ENCODE assay signal across 14 cellular contexts in genomic region chr15:92017882-92018534, GRCh38.
DNase-seq lines count a peak whose midpoint lies in the region; ATAC-seq and TF ChIP-seq lines count a peak whose summit lies in the region.
"Had no signal": no experiment of that assay in that cellular context is flagged by ENCODE, and none has a peak within 500 bp of the region (broad histone marks: within the 10 kb centered on the region; RNA-seq: fewer than 3 reads in every experiment).

No MANE protein-coding gene starts in this region.

- H3K27me3 ChIP-seq in right cardiac atrium (ENCODE audit: control insufficient read depth, insufficient read depth) = no peaks in the 10 kb centered on the region
- H3K27me3 ChIP-seq: BLaER1 had no signal

- no peak overlapping the region for H3K4me3 ChIP-seq in right cardiac atrium (ENCODE audit: low read length)
- H3K4me3 ChIP-seq: BLaER1 had no signal

- peaks cover 11% of the 10 kb centered on the region for H3K4me1 Mint-ChIP-seq in glutamatergic neuron (ENCODE audit: low read depth, unreplicated experiment)
- H3K4me1 Mint-ChIP-seq: IgD-negative memory B cell had no signal

- H3K27ac ChIP-seq in right cardiac atrium (ENCODE audit: low read length) = peak overlapping the region; percentile 9
- H3K27ac ChIP-seq: BLaER1 had no signal

- no peak for TF ChIP-seq CTCF in glutamatergic neuron (IDR thresholded peaks at IDR 0.05; ENCODE audit: partially characterized antibody, unreplicated experiment)

- ATAC-seq in Right ventricle myocardium inferior = peak; percentile 30
- peak; percentile 36 to 61 for ATAC-seq in right cardiac atrium
- no peak for ATAC-seq in HG03460 (IDR thresholded peaks at IDR 0.05; ENCODE audit: unreplicated experiment)

- H3K36me3 Mint-ChIP-seq in glutamatergic neuron (ENCODE audit: unreplicated experiment) = peaks cover 13% of the 10 kb centered on the region
- H3K36me3 Mint-ChIP-seq: IgD-negative memory B cell had no signal

- peaks cover 27% of the 10 kb centered on the region for H3K4me1 ChIP-seq in right cardiac atrium (ENCODE audit: control insufficient read depth, insufficient read depth, low read length)

- no peaks in the 10 kb centered on the region for H3K9me3 ChIP-seq in right cardiac atrium (ENCODE audit: control insufficient read depth, low read length)
- H3K9me3 ChIP-seq: BLaER1 had no signal

- intact Hi-C loops in Right ventricle myocardium inferior (cut with DNase I) (loop anchor here (5.0 kb wide), 1 partner anchor 39 kb away; no protein-coding TSS in a partner anchor), cardiac septum (cut with DNase I) (no loop called here), right cardiac atrium (cut with DNase I) (no loop called here)

- no peak overlapping the region for H3K27ac Mint-ChIP-seq in glutamatergic neuron (ENCODE audit: unreplicated experiment)
- H3K27ac Mint-ChIP-seq: HFFc6, IgD-negative memory B cell had no signal

- peaks cover 9% of the 10 kb centered on the region for H3K9me3 Mint-ChIP-seq in glutamatergic neuron (ENCODE audit: unreplicated experiment)

- 67% methylated on average over 10 of the region's 10 CpGs for WGBS in right cardiac atrium

- peak overlapping the region; percentile 58 for H3K4me3 Mint-ChIP-seq in glutamatergic neuron (ENCODE audit: unreplicated experiment)
- H3K4me3 Mint-ChIP-seq: HFFc6, IgD-negative memory B cell had no signal

- peaks cover 2% of the 10 kb centered on the region for H3K27me3 Mint-ChIP-seq in glutamatergic neuron (ENCODE audit: unreplicated experiment)

- DNase-seq in Right ventricle myocardium inferior (ENCODE audit: missing footprints) (no peak), cardiac septum (ENCODE audit: low spot score) (no peak), glutamatergic neuron (no peak), right cardiac atrium (peak in 1 of 3 donors; percentile 22), NCI-H2171 treated with DMSO at 0.1 percent for 48 hours (lab: John Stamatoyannopoulos, UW) (no peak), NCI-H1930 (lab: John Stamatoyannopoulos, UW) (no peak)
- DNase-seq: 8988T, AML-193, GF-D8, HCEC 1CT, HFFc6 had no signal
